Comparison of ENCODE assay signal across 23 cellular contexts in genomic region chr20:32179934-32180333, GRCh38.
"Had no signal": no experiment of that assay in that cellular context is flagged by ENCODE, and none has a peak within 500 bp of the region (broad histone marks: within the 10 kb centered on the region; RNA-seq: fewer than 3 reads in every experiment).

No MANE protein-coding gene starts in this region.

- H3K36me3 ChIP-seq: Peyer's patch, SJCRH30 had no signal

- H3K27ac ChIP-seq: HL-60, PC-9, Peyer's patch, SJCRH30 had no signal

- H3K4me1 ChIP-seq: Peyer's patch, SJCRH30 had no signal

- ATAC-seq: Right ventricle myocardium inferior, SK-N-SH treated with all-trans-retinoic acid at 6 μM for 48 hours had no signal

- H3K9me3 ChIP-seq: Peyer's patch, SJCRH30 had no signal

- H3K27me3 ChIP-seq: Peyer's patch, SJCRH30 had no signal

- DNase-seq: KBM-7; NCI-H1092; NCI-H1105 treated with DMSO at 0.1 percent for 48 hours; NCI-H1417 treated with DMSO at 0.1 percent for 48 hours; NCI-H146; NCI-H1694 treated with DMSO at 0.1 percent for 48 hours; NCI-H1930; NCI-H2081; NCI-H2171; NCI-H226; NCI-H446; NCI-H510A; NCI-H524 treated with DMSO at 0.1 percent for 48 hours; NCI-H69; NCI-H774; NK-92 treated with Interleukin-12 subunit alpha and Interleukin-12 subunit beta, amount 100 ng/mL, for 24 hours; SHP77 treated with DMSO at 0.1 percent for 48 hours; SJCRH30 had no signal

- H3K4me3 ChIP-seq: PC-9, Peyer's patch, SJCRH30 had no signal
